In genomic region chr11:33774356-33775063, GRCh38 we compare ENCODE assay signal across 8 cellular contexts. TPM values are rescaled to one million over a fixed set of nuclear protein-coding genes. Genes with fewer than 3 reads are reported as not detected.
DNase-seq lines count a peak whose midpoint lies in the region; ATAC-seq lines count a peak whose summit lies in the region.

TSS of gene FBXO3 (minus strand) at chr11:33774520. CDS start at chr11:33774497, 23 bp downstream.

- peak; percentile 65 for ATAC-seq in GM21423 (IDR thresholded peaks at IDR 0.05; ENCODE audit: unreplicated experiment)

- in situ Hi-C loops in endometrial microvascular endothelial cells (cut with HindIII; ENCODE audit: inconsistent ontology term, low pct_unique_long_range_greater_than_20kb, low sequenced_read_pairs) = no loop called here

- H3K4me3 ChIP-seq in HUES6 (ENCODE audit: low read depth, low read length) (peak within 1 kb of the TSS; percentile 93), NT2/D1 (ENCODE audit: insufficient read length, low read depth) (peak within 1 kb of the TSS; percentile 82)

- H3K9me3 ChIP-seq in HUES6 (ENCODE audit: control insufficient read depth, insufficient read depth, low read depth, low read length) = no peaks in the 10 kb centered on the region
- no peaks in the 10 kb centered on the region for H3K9me3 ChIP-seq in NT2/D1 (ENCODE audit: insufficient read depth, low read length)

- H3K9ac ChIP-seq in HUES6 (ENCODE audit: low read length) (peak within 1 kb of the TSS; percentile 36), NT2/D1 (ENCODE audit: insufficient read length, low read depth) (peak within 1 kb of the TSS; percentile 81)

- H3K36me3 ChIP-seq in HUES6 (ENCODE audit: control insufficient read depth, insufficient read depth, low read length) (no peaks in the 10 kb centered on the region), NT2/D1 (ENCODE audit: insufficient read depth, insufficient read length, low read length) (no peaks in the 10 kb centered on the region)

- DNase-seq in COLO829 (ENCODE audit: low spot score) (peak; percentile 95), NT2/D1 (ENCODE audit: low read depth, low spot score) (peak; percentile 70), mesenteric fat pad (ENCODE audit: low spot score) (peak; percentile 93)
- peak; percentile 41 for DNase-seq in activated CD8-positive, alpha-beta memory T cell treated with anti-CD3 and anti-CD28 coated beads, Interleukin-2, amount 50 U/mL, for 24 hours (ENCODE audit: extremely low read depth)
- DNase-seq in stimulated activated CD8-positive, alpha-beta memory T cell treated with anti-CD3 and anti-CD28 coated beads, Interleukin-15, amount 100 ng/mL, for 24 hours (ENCODE audit: low read depth) = peak; percentile 41

- H3K4me1 ChIP-seq in HUES6 (ENCODE audit: control insufficient read depth, insufficient read depth, low read length) = peaks cover 24% of the 10 kb centered on the region
- H3K4me1 ChIP-seq in NT2/D1 (ENCODE audit: insufficient read depth, insufficient read length) = peaks cover 8% of the 10 kb centered on the region

- no peak within 1 kb of the TSS for H3K27ac ChIP-seq in HUES6 (ENCODE audit: low read depth, low read length)

- peaks cover 39% of the 10 kb centered on the region for H3K27me3 ChIP-seq in HUES6 (ENCODE audit: control insufficient read depth, insufficient read depth, low read length)
- peaks cover 43% of the 10 kb centered on the region for H3K27me3 ChIP-seq in NT2/D1 (ENCODE audit: insufficient read depth, insufficient read length)

RNA-seq across cellular contexts. Expression of gene FBXO3, which starts in this region (rescaled TPM):
- total RNA-seq in endometrial microvascular endothelial cells (ENCODE audit: inconsistent ontology term) (38.1 TPM), mesenteric fat pad (26.4 TPM)

Comparison
In these comparisons a context has a peak if more than half of its experiments do, and no peak if none do; other contexts are left out.
1. DNase-seq: peak in every context shown above with its lines; median percentile 95 in COLO829; 93 in mesenteric fat pad; 70 in NT2/D1; 41 in activated CD8-positive, alpha-beta memory T cell treated with anti-CD3 and anti-CD28 coated beads, Interleukin-2, amount 50 U/mL, for 24 hours; 41 in stimulated activated CD8-positive, alpha-beta memory T cell treated with anti-CD3 and anti-CD28 coated beads, Interleukin-15, amount 100 ng/mL, for 24 hours.